11 cellular contexts compared by ENCODE assay signal in the genomic region with DNA sequence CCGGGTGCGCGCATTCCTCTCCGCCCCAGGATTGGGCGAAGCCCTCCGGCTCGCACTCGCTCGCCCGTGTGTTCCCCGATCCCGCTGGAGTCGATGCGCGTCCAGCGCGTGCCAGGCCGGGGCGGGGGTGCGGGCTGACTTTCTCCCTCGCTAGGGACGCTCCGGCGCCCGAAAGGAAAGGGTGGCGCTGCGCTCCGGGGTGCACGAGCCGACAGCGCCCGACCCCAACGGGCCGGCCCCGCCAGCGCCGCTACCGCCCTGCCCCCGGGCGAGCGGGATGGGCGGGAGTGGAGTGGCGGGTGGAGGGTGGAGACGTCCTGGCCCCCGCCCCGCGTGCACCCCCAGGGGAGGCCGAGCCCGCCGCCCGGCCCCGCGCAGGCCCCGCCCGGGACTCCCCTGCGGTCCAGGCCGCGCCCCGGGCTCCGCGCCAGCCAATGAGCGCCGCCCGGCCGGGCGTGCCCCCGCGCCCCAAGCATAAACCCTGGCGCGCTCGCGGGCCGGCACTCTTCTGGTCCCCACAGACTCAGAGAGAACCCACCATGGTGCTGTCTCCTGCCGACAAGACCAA. TPM values are rescaled to one million over a fixed set of nuclear protein-coding genes. Genes with fewer than 3 reads are reported as not detected.
DNase-seq lines count a peak whose midpoint lies in the region; ATAC-seq and TF ChIP-seq lines count a peak whose summit lies in the region.
"Not testable (repeated sequence)": the region's sequence is repeated elsewhere in the genome, so short reads cannot be mapped to it uniquely, and the experiment has no call there.
"Had no signal": no experiment of that assay in that cellular context is flagged by ENCODE, and none has a peak within 500 bp of the region (broad histone marks: within the 10 kb centered on the region; RNA-seq: fewer than 3 reads in every experiment).

Gene HBA2, plus strand, starts transcription at position 503 of the 568 bp plus-strand sequence. Its CDS starts 37 bp downstream, at position 540.

- peaks cover 84% of the 10 kb centered on the region for H3K27me3 Mint-ChIP-seq in Calu3 (ENCODE audit: unreplicated experiment)
- H3K27me3 Mint-ChIP-seq in activated CD4-positive, alpha-beta T cell treated with anti-CD3 and anti-CD28 coated beads, Interleukin-2, amount 10 ng/mL, durations not matched to agents 24 days and 14 days: peaks cover 60% of the 10 kb centered on the region
- H3K27me3 Mint-ChIP-seq in naive thymus-derived CD8-positive, alpha-beta T cell: peaks cover 22 to 72% (median 43%) of the 10 kb centered on the region in 5 donors
- peaks cover 50 to 76% of the 10 kb centered on the region in 2 donors for H3K27me3 Mint-ChIP-seq in stimulated activated naive B cell treated with anti-CD40 and anti-IgM and Interleukin-4, amounts not matched to agents 10 μg/mL and 1 μg/mL and 100 μg/mL, for 72 hours

- TF ChIP-seq POLR2A in uterus (IDR thresholded peaks at IDR 0.05): not testable (repeated sequence)

- not testable (repeated sequence) for H3K27me3 ChIP-seq in ascending aorta
- H3K27me3 ChIP-seq in uterus: peaks cover 9 to 40% of the 10 kb centered on the region in 2 donors

- TF ChIP-seq CTCF in Calu3 (IDR thresholded peaks at IDR 0.05; ENCODE audit: unreplicated experiment); ascending aorta (IDR thresholded peaks at IDR 0.05); uterus (IDR thresholded peaks at IDR 0.05): not testable (repeated sequence)

- CTCF ChIA-PET in Calu3 (lab: Charles Lee): not testable (repeated sequence)

- peak within 1 kb of the TSS; percentile 50 for H3K4me3 Mint-ChIP-seq in Calu3 (ENCODE audit: low read depth, unreplicated experiment)
- peak within 1 kb of the TSS; percentile 28 for H3K4me3 Mint-ChIP-seq in activated CD4-positive, alpha-beta T cell treated with anti-CD3 and anti-CD28 coated beads, Interleukin-2, amount 10 ng/mL, durations not matched to agents 24 days and 14 days
- peak within 1 kb of the TSS in 9 of 10 donors; percentile 6 to 74 (median 60) for H3K4me3 Mint-ChIP-seq in naive thymus-derived CD8-positive, alpha-beta T cell
- peak within 1 kb of the TSS; percentile 62 to 66 for H3K4me3 Mint-ChIP-seq in stimulated activated naive B cell treated with anti-CD40 and anti-IgM and Interleukin-4, amounts not matched to agents 10 μg/mL and 1 μg/mL and 100 μg/mL, for 72 hours

- not testable (repeated sequence) for BruUV-seq in Calu3 (replicated peaks; lab: Mats Ljungman, UMichigan)

- not testable (repeated sequence) for ATAC-seq in Right ventricle myocardium inferior, left lobe of liver
- peak; percentile 46 to 47 for ATAC-seq in naive thymus-derived CD8-positive, alpha-beta T cell
- ATAC-seq in stimulated activated naive B cell treated with anti-CD40 and anti-IgM and Interleukin-4, amounts not matched to agents 10 μg/mL and 1 μg/mL and 100 μg/mL, for 72 hours (replicated peaks): peak; percentile 27 to 33

- H3K4me1 ChIP-seq in ascending aorta, uterus: not testable (repeated sequence)

- not testable (repeated sequence) for H3K27ac ChIP-seq in ascending aorta, uterus

- peaks cover 16% of the 10 kb centered on the region for H3K36me3 Mint-ChIP-seq in Calu3 (ENCODE audit: insufficient read depth, unreplicated experiment)
- H3K36me3 Mint-ChIP-seq in activated CD4-positive, alpha-beta T cell treated with anti-CD3 and anti-CD28 coated beads, Interleukin-2, amount 10 ng/mL, durations not matched to agents 24 days and 14 days (ENCODE audit: low read depth); naive thymus-derived CD8-positive, alpha-beta T cell; stimulated activated naive B cell treated with anti-CD40 and anti-IgM and Interleukin-4, amounts not matched to agents 10 μg/mL and 1 μg/mL and 100 μg/mL, for 72 hours: not testable (repeated sequence)

- H3K4me1 Mint-ChIP-seq in Calu3 (ENCODE audit: low read depth, unreplicated experiment): peaks cover 20% of the 10 kb centered on the region
- peaks cover 15% of the 10 kb centered on the region for H3K4me1 Mint-ChIP-seq in activated CD4-positive, alpha-beta T cell treated with anti-CD3 and anti-CD28 coated beads, Interleukin-2, amount 10 ng/mL, durations not matched to agents 24 days and 14 days
- H3K4me1 Mint-ChIP-seq in naive thymus-derived CD8-positive, alpha-beta T cell: peaks cover 4 to 19% (median 18%) of the 10 kb centered on the region in 4 donors
- peaks cover 17 to 30% of the 10 kb centered on the region in 2 donors for H3K4me1 Mint-ChIP-seq in stimulated activated naive B cell treated with anti-CD40 and anti-IgM and Interleukin-4, amounts not matched to agents 10 μg/mL and 1 μg/mL and 100 μg/mL, for 72 hours

- not testable (repeated sequence) for H3K9me3 ChIP-seq in ascending aorta, uterus

- not testable (repeated sequence) for H3K4me3 ChIP-seq in ascending aorta, uterus

- not testable (repeated sequence) for H3K36me3 ChIP-seq in ascending aorta, uterus

- intact Hi-C loops in Calu3 (cut with micrococcal nuclease; ENCODE audit: unreplicated experiment); activated CD4-positive, alpha-beta T cell treated with anti-CD3 and anti-CD28 coated beads, Interleukin-2, amount 10 ng/mL, durations not matched to agents 24 days and 14 days (cut with micrococcal nuclease); ascending aorta (cut with DNase I); Right ventricle myocardium inferior (cut with DNase I); uterus (cut with DNase I; ENCODE audit: low total_unique reads): not testable (repeated sequence)

- POLR2A ChIA-PET in naive thymus-derived CD8-positive, alpha-beta T cell (lab: Charles Lee): not testable (repeated sequence)

- not testable (repeated sequence) for H3K27ac Mint-ChIP-seq in Calu3 (ENCODE audit: unreplicated experiment)
- peak within 1 kb of the TSS; percentile 66 for H3K27ac Mint-ChIP-seq in activated CD4-positive, alpha-beta T cell treated with anti-CD3 and anti-CD28 coated beads, Interleukin-2, amount 10 ng/mL, durations not matched to agents 24 days and 14 days
- H3K27ac Mint-ChIP-seq in naive thymus-derived CD8-positive, alpha-beta T cell: peak within 1 kb of the TSS in 1 of 10 donors; percentile 40
- peak within 1 kb of the TSS; percentile 42 for H3K27ac Mint-ChIP-seq in stimulated activated naive B cell treated with anti-CD40 and anti-IgM and Interleukin-4, amounts not matched to agents 10 μg/mL and 1 μg/mL and 100 μg/mL, for 72 hours

- not testable (repeated sequence) for H3K9me3 Mint-ChIP-seq in Calu3 (ENCODE audit: low read depth, unreplicated experiment); activated CD4-positive, alpha-beta T cell treated with anti-CD3 and anti-CD28 coated beads, Interleukin-2, amount 10 ng/mL, durations not matched to agents 24 days and 14 days; naive thymus-derived CD8-positive, alpha-beta T cell; stimulated activated naive B cell treated with anti-CD40 and anti-IgM and Interleukin-4, amounts not matched to agents 10 μg/mL and 1 μg/mL and 100 μg/mL, for 72 hours

- not testable (repeated sequence) for DNase-seq in Calu3; activated CD4-positive, alpha-beta T cell treated with anti-CD3 and anti-CD28 coated beads, Interleukin-2, amount 10 ng/mL, durations not matched to agents 24 days and 14 days; ascending aorta (ENCODE audit: low spot score in 2 of 2); Right ventricle myocardium inferior (ENCODE audit: missing footprints); left lobe of liver (ENCODE audit: low spot score); naive thymus-derived CD8-positive, alpha-beta T cell; stimulated activated naive B cell treated with anti-CD40 and anti-IgM and Interleukin-4, amounts not matched to agents 10 μg/mL and 1 μg/mL and 100 μg/mL, for 72 hours; uterus

RNA-seq across cellular contexts. Expression of gene HBA2, which starts in this region (rescaled TPM):
- total RNA-seq in Calu3 (2022) (not detected in 2 replicates), ascending aorta (4,439 TPM), Right ventricle myocardium inferior (86.1 TPM), left lobe of liver (67.1 TPM), uterus (100 to 1,000 TPM in 3 of 4 donors, 10 to 100 TPM in 1; 52.8 to 638 (median 317) TPM)
- total RNA-seq in activated CD4-positive, alpha-beta T cell treated with anti-CD3 and anti-CD28 coated beads, Interleukin-2, amount 10 ng/mL, durations not matched to agents 24 days and 14 days: 0.33 TPM in 1 of 2 replicates, not detected in the other
- total RNA-seq in naive thymus-derived CD8-positive, alpha-beta T cell: not detected
- 1 to 10 TPM in 1 of 3 donors, under 1 TPM in 1, not detected in 1; 0.89 to 8.6 TPM for polyA plus RNA-seq in naive thymus-derived CD8-positive, alpha-beta T cell
- total RNA-seq: lung microvascular endothelial cell, progenitor cell of endocrine pancreas, smooth muscle cell had no signal
- polyA plus RNA-seq: smooth muscle cell had no signal
